Comparison of ENCODE assay signal across 10 cellular contexts in the genomic region with DNA sequence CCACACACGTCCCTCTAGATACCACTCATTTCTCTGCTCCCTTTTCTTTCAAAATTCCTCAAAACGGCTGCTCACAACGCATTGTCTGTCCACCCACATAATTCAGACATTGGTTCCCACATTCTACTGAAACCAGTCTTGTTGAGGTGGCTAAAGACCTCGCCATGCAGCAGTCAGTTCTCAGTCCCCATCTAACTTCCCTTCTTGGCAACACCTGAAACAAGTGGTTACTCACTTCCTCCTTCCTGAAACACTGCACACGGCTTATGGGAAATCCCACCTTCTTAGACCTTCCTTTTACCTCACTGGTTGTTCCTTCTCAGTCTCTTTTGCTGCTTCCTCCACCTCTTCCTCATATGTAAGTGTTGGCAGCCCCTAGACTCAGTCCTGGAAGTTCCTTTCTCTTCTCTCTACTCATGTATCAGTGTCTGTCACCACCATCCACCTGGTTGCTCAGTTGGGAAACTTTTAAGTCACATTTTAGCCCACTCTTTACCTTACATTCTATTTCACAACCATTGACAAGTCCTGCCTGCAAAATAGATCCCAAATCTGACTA.
DNase-seq lines count a peak whose midpoint lies in the region; ATAC-seq lines count a peak whose summit lies in the region.
"Had no signal": no experiment of that assay in that cellular context is flagged by ENCODE, and none has a peak within 500 bp of the region (broad histone marks: within the 10 kb centered on the region; RNA-seq: fewer than 3 reads in every experiment).

No MANE protein-coding gene starts in this region.

- H3K4me3 Mint-ChIP-seq in activated naive CD4-positive, alpha-beta T cell treated with anti-CD3 and anti-CD28 coated beads for 36 hours = no peak overlapping the region
- H3K4me3 Mint-ChIP-seq in stimulated activated effector memory CD8-positive, alpha-beta T cell treated with anti-CD3 and anti-CD28 coated beads, Interleukin-12 subunit alpha, Interleukin-12 subunit beta, amount 100 ng/mL, for 72 hours = no peak overlapping the region

- DNase-seq in activated naive CD4-positive, alpha-beta T cell treated with anti-CD3 and anti-CD28 coated beads for 36 hours = peak; percentile 72
- DNase-seq in activated naive CD4-positive, alpha-beta T cell treated with Interleukin-2 at 50 U/mL for 16 hours = no peak
- DNase-seq in MV-4-11 (lab: John Stamatoyannopoulos, UW) = peak; percentile 79
- DNase-seq in stimulated activated effector memory CD8-positive, alpha-beta T cell treated with anti-CD3 and anti-CD28 coated beads, Interleukin-12 subunit alpha, Interleukin-12 subunit beta, amount 100 ng/mL, for 72 hours (ENCODE audit: low spot score in 2 of 2) = peak in 1 of 2 donors; percentile 51
- DNase-seq in COR-L47 (lab: John Stamatoyannopoulos, UW) = no peak
- DNase-seq in DMS 273 (lab: John Stamatoyannopoulos, UW; ENCODE audit: unreplicated experiment) = no peak
- DNase-seq in activated effector memory CD4-positive, alpha-beta T cell treated with Interleukin-2 at 50 U/mL for 16 hours = no peak
- DNase-seq: adrenal gland, hippocampal formation had no signal

- peaks cover 20% of the 10 kb centered on the region for H3K9me3 Mint-ChIP-seq in activated naive CD4-positive, alpha-beta T cell treated with anti-CD3 and anti-CD28 coated beads for 36 hours
- H3K9me3 Mint-ChIP-seq in stimulated activated effector memory CD8-positive, alpha-beta T cell treated with anti-CD3 and anti-CD28 coated beads, Interleukin-12 subunit alpha, Interleukin-12 subunit beta, amount 100 ng/mL, for 72 hours = peaks cover 14% of the 10 kb centered on the region

- CTCF ChIA-PET in activated naive CD4-positive, alpha-beta T cell treated with anti-CD3 and anti-CD28 coated beads for 36 hours (lab: Charles Lee) = no interaction called here

- peak overlapping the region; percentile 71 for H3K27ac Mint-ChIP-seq in activated naive CD4-positive, alpha-beta T cell treated with anti-CD3 and anti-CD28 coated beads for 36 hours
- H3K27ac Mint-ChIP-seq in stimulated activated effector memory CD8-positive, alpha-beta T cell treated with anti-CD3 and anti-CD28 coated beads, Interleukin-12 subunit alpha, Interleukin-12 subunit beta, amount 100 ng/mL, for 72 hours = no peak overlapping the region

- peaks cover 8% of the 10 kb centered on the region for H3K36me3 Mint-ChIP-seq in activated naive CD4-positive, alpha-beta T cell treated with anti-CD3 and anti-CD28 coated beads for 36 hours (ENCODE audit: low read depth)
- H3K36me3 Mint-ChIP-seq in stimulated activated effector memory CD8-positive, alpha-beta T cell treated with anti-CD3 and anti-CD28 coated beads, Interleukin-12 subunit alpha, Interleukin-12 subunit beta, amount 100 ng/mL, for 72 hours = no peaks in the 10 kb centered on the region

- peaks cover 17% of the 10 kb centered on the region for H3K4me1 Mint-ChIP-seq in activated naive CD4-positive, alpha-beta T cell treated with anti-CD3 and anti-CD28 coated beads for 36 hours (ENCODE audit: low read depth)
- H3K4me1 Mint-ChIP-seq in stimulated activated effector memory CD8-positive, alpha-beta T cell treated with anti-CD3 and anti-CD28 coated beads, Interleukin-12 subunit alpha, Interleukin-12 subunit beta, amount 100 ng/mL, for 72 hours = peaks cover 11% of the 10 kb centered on the region

- intact Hi-C loops in activated naive CD4-positive, alpha-beta T cell treated with anti-CD3 and anti-CD28 coated beads for 36 hours (cut with micrococcal nuclease) = loop anchor here (1.0 to 2.0 kb wide), 3 partner anchors 114 to 330 kb away; no protein-coding TSS in a partner anchor

- H3K27me3 Mint-ChIP-seq in activated naive CD4-positive, alpha-beta T cell treated with anti-CD3 and anti-CD28 coated beads for 36 hours (ENCODE audit: low read depth) = no peaks in the 10 kb centered on the region

- ATAC-seq in HG02763 (IDR thresholded peaks at IDR 0.05; ENCODE audit: unreplicated experiment) = peak; percentile 96
- peak; percentile 73 for ATAC-seq in stimulated activated effector memory CD8-positive, alpha-beta T cell treated with anti-CD3 and anti-CD28 coated beads, Interleukin-12 subunit alpha, Interleukin-12 subunit beta, amount 100 ng/mL, for 72 hours

Comparison
In these comparisons a context has a peak if more than half of its experiments do, and no peak if none do; other contexts are left out.
1. DNase-seq: peak in activated naive CD4-positive, alpha-beta T cell treated with anti-CD3 and anti-CD28 coated beads for 36 hours (single experiment) and MV-4-11 (single experiment); none in activated naive CD4-positive, alpha-beta T cell treated with Interleukin-2 at 50 U/mL for 16 hours (single experiment), COR-L47 (single experiment), DMS 273 (single experiment) and activated effector memory CD4-positive, alpha-beta T cell treated with Interleukin-2 at 50 U/mL for 16 hours (single experiment).